26 cellular contexts compared by ENCODE assay signal in genomic region chr11:32255876-32256275, GRCh38.
A peak's percentile ranks its signal among the peaks of the same experiment; 100 is the strongest.
DNase-seq lines count a peak whose midpoint lies in the region; ATAC-seq and TF ChIP-seq lines count a peak whose summit lies in the region.
"Had no signal": no experiment of that assay in that cellular context is flagged by ENCODE, and none has a peak within 500 bp of the region (broad histone marks: within the 10 kb centered on the region; RNA-seq: fewer than 3 reads in every experiment).

No MANE protein-coding gene starts in this region.

- H3K27me3 ChIP-seq in colonic mucosa: no peaks in the 10 kb centered on the region
- H3K27me3 ChIP-seq: body of pancreas, MG63 had no signal

- H3K9me3 Mint-ChIP-seq in glutamatergic neuron (ENCODE audit: unreplicated experiment): peaks cover 5% of the 10 kb centered on the region
- H3K9me3 Mint-ChIP-seq: activated naive CD4-positive, alpha-beta T cell treated with anti-CD3 and anti-CD28 coated beads, Interleukin-2, amount 10 ng/mL, durations not matched to agents 7 days and 5 days; activated T-helper 17 cell treated with anti-CD3 and anti-CD28 coated beads, Interleukin-2, amount 50 U/mL, for 72 hours; stimulated activated naive CD8-positive, alpha-beta T cell treated with anti-CD3 and anti-CD28 coated beads, Interleukin-15, Interleukin-2, amounts not matched to agents 100 ng/mL and 50 ng/mL, for 24 hours had no signal

- no peak overlapping the region for H3K4me3 ChIP-seq in colonic mucosa
- H3K4me3 ChIP-seq: body of pancreas, MG63 had no signal

- intact Hi-C loops in colonic mucosa (cut with DNase I): no loop called here

- H3K27ac ChIP-seq in colonic mucosa: no peak overlapping the region
- H3K27ac ChIP-seq: body of pancreas, KMS-11, parathyroid adenoma had no signal

- H3K9me3 ChIP-seq in colonic mucosa: no peaks in the 10 kb centered on the region
- H3K9me3 ChIP-seq: body of pancreas, MG63 had no signal

- no peaks in the 10 kb centered on the region for H3K36me3 ChIP-seq in colonic mucosa
- H3K36me3 ChIP-seq: MG63 had no signal

- no peak overlapping the region for H3K9ac ChIP-seq in colonic mucosa (ENCODE audit: low read depth in 2 of 2, low read length in 2 of 2)
- H3K9ac ChIP-seq: KMS-11, parathyroid adenoma had no signal

- no peaks in the 10 kb centered on the region for H3K4me1 ChIP-seq in colonic mucosa
- H3K4me1 ChIP-seq: body of pancreas, parathyroid adenoma had no signal

- DNase-seq in Ammon's horn (ENCODE audit: low spot score) (peak; percentile 23), NCI-H1105 treated with DMSO at 0.1 percent for 48 hours (lab: John Stamatoyannopoulos, UW) (peak; percentile 97), NCI-H82 (lab: John Stamatoyannopoulos, UW) (peak; percentile 97), glutamatergic neuron (peak; percentile 43), mesenteric fat pad (ENCODE audit: low spot score) (no peak), medulla oblongata (ENCODE audit: extremely low spot score) (no peak), colonic mucosa (no peak)
- DNase-seq: 8988T; activated CD4-positive, alpha-beta T cell treated with anti-CD3 and anti-CD28 coated beads for 48 hours; activated naive CD4-positive, alpha-beta T cell treated with anti-CD3 and anti-CD28 coated beads, Interleukin-2, amount 10 ng/mL, durations not matched to agents 7 days and 5 days; body of pancreas; Calu3; foreskin melanocyte; MG63; NCI-H1417 treated with DMSO at 0.1 percent for 48 hours; NCI-H510A treated with DMSO at 0.1 percent for 48 hours; right cardiac atrium; SIG-M5; stimulated activated CD8-positive, alpha-beta memory T cell treated with anti-CD3 and anti-CD28 coated beads, Interleukin-4, amount 100 ng/mL, for 48 hours; SW 1271; T-helper 9 cell had no signal

- no peaks in the 10 kb centered on the region for H3K36me3 Mint-ChIP-seq in glutamatergic neuron (ENCODE audit: unreplicated experiment)
- H3K36me3 Mint-ChIP-seq: activated naive CD4-positive, alpha-beta T cell treated with anti-CD3 and anti-CD28 coated beads, Interleukin-2, amount 10 ng/mL, durations not matched to agents 7 days and 5 days had no signal

- no peaks in the 10 kb centered on the region for H3K27me3 Mint-ChIP-seq in glutamatergic neuron (ENCODE audit: unreplicated experiment)

- H3K27ac Mint-ChIP-seq in glutamatergic neuron (ENCODE audit: unreplicated experiment): peak overlapping the region; percentile 94
- H3K27ac Mint-ChIP-seq: activated naive CD4-positive, alpha-beta T cell treated with anti-CD3 and anti-CD28 coated beads, Interleukin-2, amount 10 ng/mL, durations not matched to agents 7 days and 5 days; activated T-helper 17 cell treated with anti-CD3 and anti-CD28 coated beads, Interleukin-2, amount 50 U/mL, for 72 hours; stimulated activated naive CD8-positive, alpha-beta T cell treated with anti-CD3 and anti-CD28 coated beads, Interleukin-15, Interleukin-2, amounts not matched to agents 100 ng/mL and 50 ng/mL, for 24 hours had no signal

- peaks cover 39% of the 10 kb centered on the region for H3K4me1 Mint-ChIP-seq in glutamatergic neuron (ENCODE audit: low read depth, unreplicated experiment)
- H3K4me1 Mint-ChIP-seq: activated naive CD4-positive, alpha-beta T cell treated with anti-CD3 and anti-CD28 coated beads, Interleukin-2, amount 10 ng/mL, durations not matched to agents 7 days and 5 days; activated T-helper 17 cell treated with anti-CD3 and anti-CD28 coated beads, Interleukin-2, amount 50 U/mL, for 72 hours had no signal

- peak overlapping the region; percentile 25 for H3K4me3 Mint-ChIP-seq in glutamatergic neuron (ENCODE audit: unreplicated experiment)
- H3K4me3 Mint-ChIP-seq: activated naive CD4-positive, alpha-beta T cell treated with anti-CD3 and anti-CD28 coated beads, Interleukin-2, amount 10 ng/mL, durations not matched to agents 7 days and 5 days; activated T-helper 17 cell treated with anti-CD3 and anti-CD28 coated beads, Interleukin-2, amount 50 U/mL, for 72 hours; stimulated activated naive CD8-positive, alpha-beta T cell treated with anti-CD3 and anti-CD28 coated beads, Interleukin-15, Interleukin-2, amounts not matched to agents 100 ng/mL and 50 ng/mL, for 24 hours had no signal

- ATAC-seq in HG03469 (IDR thresholded peaks at IDR 0.05; ENCODE audit: unreplicated experiment): no peak
- ATAC-seq: activated T-helper 17 cell treated with anti-CD3 and anti-CD28 coated beads, Interleukin-2, amount 50 U/mL, for 72 hours; body of pancreas; right cardiac atrium had no signal

- no peak for TF ChIP-seq CTCF in glutamatergic neuron (IDR thresholded peaks at IDR 0.05; ENCODE audit: partially characterized antibody, unreplicated experiment)
- TF ChIP-seq CTCF in colonic mucosa (IDR thresholded peaks at IDR 0.05): no peak

Comparison
In these comparisons a context has a peak if more than half of its experiments do, and no peak if none do; other contexts are left out.
1. DNase-seq: peak in Ammon's horn (single experiment), NCI-H1105 treated with DMSO at 0.1 percent for 48 hours (single experiment), NCI-H82 (single experiment) and glutamatergic neuron (single experiment); none in mesenteric fat pad (single experiment), medulla oblongata (single experiment) and colonic mucosa (single experiment).